ENCODE assay signal across 8 cellular contexts in the genomic region with DNA sequence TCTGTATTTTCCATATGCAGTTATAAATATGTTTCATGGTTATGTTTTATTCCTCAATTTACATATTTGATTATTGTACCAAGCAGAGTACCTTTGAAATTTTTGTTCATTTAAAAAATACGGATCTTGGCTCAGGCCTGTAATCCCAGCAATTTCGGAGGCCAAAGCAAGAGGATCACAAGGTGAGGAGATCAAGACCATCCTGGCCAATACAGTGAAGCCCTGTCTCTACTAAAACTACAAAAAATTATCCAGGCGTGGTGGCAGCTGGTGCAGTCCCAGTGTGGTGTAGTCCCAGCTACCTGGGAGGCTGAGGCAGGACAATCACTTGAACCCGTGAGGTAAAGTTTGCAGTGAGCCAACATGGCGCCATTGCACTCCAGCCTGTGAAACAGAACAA.
A peak's percentile ranks its signal among the peaks of the same experiment; 100 is the strongest.
DNase-seq lines count a peak whose midpoint lies in the region; ATAC-seq, FAIRE-seq and TF ChIP-seq lines count a peak whose summit lies in the region.
"Not testable (repeated sequence)": the region's sequence is repeated elsewhere in the genome, so short reads cannot be mapped to it uniquely, and the experiment has no call there.

No MANE protein-coding gene starts in this region.

- not testable (repeated sequence) for H3K27ac ChIP-seq in H1 (ENCODE audit: low read depth, low read length); mesenchymal stem cell (ENCODE audit: low read length, poor library complexity, severe bottlenecking); small intestine (ENCODE audit: low read depth in 1 of 2, low read length in 1 of 2)

- H2BK15ac ChIP-seq in H1 (ENCODE audit: low read length); mesenchymal stem cell (ENCODE audit: low read depth, poor library complexity, severe bottlenecking): not testable (repeated sequence)

- not testable (repeated sequence) for TF ChIP-seq POLR2A in H1 (IDR thresholded peaks at IDR 0.05; ENCODE audit: control extremely low read depth in 1 of 2, low read depth in 2 of 2, low read length in 2 of 2)

- POLR2A ChIA-PET in H1 (lab: Charles Lee; ENCODE audit: partially characterized antibody), result not testable (repeated sequence)

- not testable (repeated sequence) for H3K36me3 ChIP-seq in H1 (ENCODE audit: control insufficient read depth in 2 of 4, insufficient read depth in 4 of 4, low read length in 3 of 4); mesenchymal stem cell (ENCODE audit: control insufficient read depth in 1 of 2, insufficient read depth in 2 of 2, low read depth in 1 of 2, low read length in 2 of 2); small intestine (ENCODE audit: control insufficient read depth in 2 of 2, insufficient read depth in 2 of 2, low read length in 2 of 2)

- not testable (repeated sequence) for FAIRE-seq in H1 (lab: Jason Lieb, UNC); small intestine (lab: Jason Lieb, UNC)

- DNase-seq in EL, result peak; percentile 4
- DNase-seq in HFFc6, result peak; percentile 20
- peak; percentile 2 for DNase-seq in LHCN-M2 (ENCODE audit: low read depth)
- peak in 1 of 2 experiments; percentile 15 for DNase-seq in H1 (ENCODE audit: low read depth in 1 of 2, low spot score in 2 of 2)
- peak; percentile 60 for DNase-seq in glomerular visceral epithelial cell (ENCODE audit: extremely low spot score)
- DNase-seq in mesenchymal stem cell, result peak; percentile 44
- DNase-seq in small intestine, result peak; percentile 18

- H2BK5ac ChIP-seq in H1 (ENCODE audit: low read depth, low read length); mesenchymal stem cell (ENCODE audit: low read depth, low read length, poor library complexity, severe bottlenecking): not testable (repeated sequence)

- H3K4me1 Mint-ChIP-seq in HFFc6 (ENCODE audit: low read depth); activated T-helper 17 cell treated with anti-CD3 and anti-CD28 coated beads, Interleukin-2, amount 50 U/mL, for 72 hours: not testable (repeated sequence)

- H3K27me3 ChIP-seq in H1 (replicated peaks in 1 of 4; ENCODE audit: control insufficient read depth in 3 of 4, extremely low read depth in 1 of 4, insufficient read depth in 3 of 4, low read length in 3 of 4); mesenchymal stem cell (ENCODE audit: control insufficient read depth in 1 of 2, insufficient read depth in 1 of 2, low read length in 2 of 2); small intestine (ENCODE audit: control insufficient read depth in 2 of 2, insufficient read depth in 2 of 2, low read length in 2 of 2): not testable (repeated sequence)

- H3K79me1 ChIP-seq in H1 (ENCODE audit: low read depth, low read length); mesenchymal stem cell (replicated peaks; ENCODE audit: low read length, poor library complexity, severe bottlenecking): not testable (repeated sequence)

- H3K56ac ChIP-seq in H1 (replicated peaks; ENCODE audit: insufficient read length, low read depth, low read length), result not testable (repeated sequence)

- not testable (repeated sequence) for H2BK120ac ChIP-seq in H1 (replicated peaks; ENCODE audit: low read depth, low read length); mesenchymal stem cell (ENCODE audit: low read depth, low read length)

- H3K9ac ChIP-seq in H1 (replicated peaks in 1 of 4; ENCODE audit: extremely low read depth in 1 of 4, low read depth in 3 of 4, low read length in 3 of 4); mesenchymal stem cell (ENCODE audit: low read length): not testable (repeated sequence)

- not testable (repeated sequence) for H2BK20ac ChIP-seq in H1 (ENCODE audit: low read length)

- H3K27ac Mint-ChIP-seq in HFFc6; activated T-helper 17 cell treated with anti-CD3 and anti-CD28 coated beads, Interleukin-2, amount 50 U/mL, for 72 hours: not testable (repeated sequence)

- not testable (repeated sequence) for H3K4me3 Mint-ChIP-seq in HFFc6; activated T-helper 17 cell treated with anti-CD3 and anti-CD28 coated beads, Interleukin-2, amount 50 U/mL, for 72 hours

- not testable (repeated sequence) for TF ChIP-seq EP300 in H1 (IDR thresholded peaks at IDR 0.05; ENCODE audit: borderline replicate concordance in 1 of 2, low read depth in 2 of 2, low read length in 2 of 2)

- not testable (repeated sequence) for H3K4me1 ChIP-seq in H1 (replicated peaks in 1 of 4; ENCODE audit: control insufficient read depth in 3 of 4, insufficient read depth in 4 of 4, low read length in 3 of 4); mesenchymal stem cell (ENCODE audit: control insufficient read depth, insufficient read depth, low read depth, low read length); small intestine (ENCODE audit: control insufficient read depth in 2 of 2, insufficient read depth in 1 of 2, low read depth in 1 of 2, low read length in 1 of 2)

- not testable (repeated sequence) for H3K4me2 ChIP-seq in H1 (ENCODE audit: insufficient read depth in 1 of 2, low read depth in 2 of 2, low read length in 2 of 2); mesenchymal stem cell (ENCODE audit: low read length, poor library complexity, severe bottlenecking)

- TF ChIP-seq CTCF in HFFc6 (IDR thresholded peaks at IDR 0.05); H1 (IDR thresholded peaks at IDR 0.05; ENCODE audit: control extremely low read depth in 1 of 3, insufficient read depth in 1 of 3, low read depth in 1 of 3, low read length in 3 of 3): not testable (repeated sequence)

- H3K27me3 Mint-ChIP-seq in HFFc6 (ENCODE audit: insufficient read depth); activated T-helper 17 cell treated with anti-CD3 and anti-CD28 coated beads, Interleukin-2, amount 50 U/mL, for 72 hours: not testable (repeated sequence)

- H3K23me2 ChIP-seq in H1 (ENCODE audit: low read depth, low read length), result not testable (repeated sequence)

- not testable (repeated sequence) for H3K14ac ChIP-seq in H1 (ENCODE audit: insufficient read length); mesenchymal stem cell (ENCODE audit: low read length in 2 of 2)

- not testable (repeated sequence) for H3K36me3 Mint-ChIP-seq in HFFc6 (ENCODE audit: low read depth); activated T-helper 17 cell treated with anti-CD3 and anti-CD28 coated beads, Interleukin-2, amount 50 U/mL, for 72 hours (ENCODE audit: low read depth)

- not testable (repeated sequence) for H3K23ac ChIP-seq in H1 (ENCODE audit: insufficient read length); mesenchymal stem cell (ENCODE audit: low read length in 2 of 2)

- peak; percentile 40 for ATAC-seq in activated T-helper 17 cell treated with anti-CD3 and anti-CD28 coated beads, Interleukin-2, amount 50 U/mL, for 72 hours (replicated peaks)

- H4K5ac ChIP-seq in H1 (ENCODE audit: insufficient read length, low read depth, low read length), result not testable (repeated sequence)

- H4K8ac ChIP-seq in H1 (ENCODE audit: extremely low read depth, insufficient read depth, low read length); mesenchymal stem cell (ENCODE audit: low read length): not testable (repeated sequence)

- CTCF ChIA-PET in H1 (lab: Charles Lee; ENCODE audit: partially characterized antibody), result not testable (repeated sequence)

- not testable (repeated sequence) for H2BK12ac ChIP-seq in H1 (ENCODE audit: low read depth, low read length); mesenchymal stem cell (ENCODE audit: low read length in 2 of 2)

- not testable (repeated sequence) for H3K79me2 ChIP-seq in H1 (ENCODE audit: control insufficient read depth in 1 of 2, insufficient read depth in 2 of 2, low read length in 2 of 2)

- H2AK5ac ChIP-seq in H1 (ENCODE audit: low read depth, low read length); mesenchymal stem cell (ENCODE audit: low read length, severe bottlenecking): not testable (repeated sequence)

- H2AFZ ChIP-seq in H1 (ENCODE audit: low read length); mesenchymal stem cell (ENCODE audit: low read depth, low read length): not testable (repeated sequence)

- not testable (repeated sequence) for H3K18ac ChIP-seq in H1 (ENCODE audit: extremely low read depth, low read length); mesenchymal stem cell (ENCODE audit: low read depth in 1 of 2, low read length in 2 of 2)

- H4K91ac ChIP-seq in H1 (replicated peaks; ENCODE audit: insufficient read length, low read length); mesenchymal stem cell (ENCODE audit: low read length): not testable (repeated sequence)

- not testable (repeated sequence) for H3K4ac ChIP-seq in H1 (replicated peaks; ENCODE audit: insufficient read length, low read depth, low read length); mesenchymal stem cell (ENCODE audit: low read depth in 1 of 2, low read length in 2 of 2)

- 48% methylated on average over 5 of the region's 5 CpGs; no CpG with 5 or more reads in 1 of the 2 experiments for WGBS in H1 (ENCODE audit: extremely low coverage in 1 of 2, insufficient coverage in 1 of 2, insufficient read length in 1 of 2, insufficient replicate concordance in 2 of 2, low coverage in 1 of 2, low lambda C conversion rate in 2 of 2, missing lambda C conversion rate in 1 of 2), 2 experiments
- 45% methylated on average over 3 of the region's 5 CpGs for WGBS in mesenchymal stem cell
- WGBS in small intestine, 3 donors, result 47 to 58% (median 56%) methylated on average over 5 of the region's 5 CpGs

- H4K20me1 ChIP-seq in H1 (replicated peaks in 1 of 2; ENCODE audit: control insufficient read depth in 1 of 2, insufficient read depth in 2 of 2, low read length in 2 of 2), result not testable (repeated sequence)

- H3K4me3 ChIP-seq in H1 (ENCODE audit: extremely low read depth in 1 of 4, insufficient read depth in 2 of 4, low read depth in 3 of 4, low read length in 4 of 4); mesenchymal stem cell (ENCODE audit: insufficient read depth in 1 of 2, low read depth in 1 of 2, low read length in 2 of 2); small intestine (ENCODE audit: low read depth in 1 of 2, low read length in 2 of 2): not testable (repeated sequence)

- not testable (repeated sequence) for TF ChIP-seq RAD21 in H1 (IDR thresholded peaks at IDR 0.05 in 1 of 2, conservative IDR thresholded peaks at IDR 0.05 in 1 of 2; ENCODE audit: low read depth in 2 of 2, low read length in 2 of 2)

- H3K9me3 ChIP-seq in H1 (ENCODE audit: insufficient read depth in 2 of 2, low read depth in 1 of 2, low read length in 1 of 2), result peaks cover 9 to 13% of the 10 kb centered on the region in 2 experiments
- not testable (repeated sequence) for H3K9me3 ChIP-seq in mesenchymal stem cell (ENCODE audit: control insufficient read depth, low read length); small intestine (ENCODE audit: control insufficient read depth, low read depth)

- peaks cover 20% of the 10 kb centered on the region for H3K9me3 Mint-ChIP-seq in HFFc6
- H3K9me3 Mint-ChIP-seq in activated T-helper 17 cell treated with anti-CD3 and anti-CD28 coated beads, Interleukin-2, amount 50 U/mL, for 72 hours, result not testable (repeated sequence)
